ENCODE assay signal across 29 cellular contexts in the genomic region with DNA sequence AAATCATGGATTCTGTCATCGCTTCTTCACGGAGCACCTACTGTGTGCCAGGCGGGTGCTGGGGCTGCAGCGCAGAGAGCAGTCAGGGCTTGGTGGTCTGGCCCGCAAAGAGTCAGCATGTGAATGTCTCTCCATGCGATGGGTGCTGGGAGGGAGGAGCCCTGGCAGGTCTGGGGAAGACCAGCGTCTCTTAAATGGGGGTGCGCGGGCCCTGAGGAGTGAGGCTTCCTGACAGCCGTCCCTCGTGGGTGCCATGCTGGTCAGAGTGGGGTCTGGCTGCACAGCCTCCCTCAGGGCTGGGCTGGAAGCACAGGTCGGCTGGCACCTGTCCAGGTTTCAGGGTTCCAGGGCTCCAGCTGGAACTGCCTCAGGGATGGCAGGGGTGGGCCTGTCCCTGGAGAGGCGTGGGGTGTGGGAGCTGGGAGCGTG. TPM values are rescaled to one million over a fixed set of nuclear protein-coding genes. Genes with fewer than 3 reads are reported as not detected.
DNase-seq lines count a peak whose midpoint lies in the region; ATAC-seq, FAIRE-seq and TF ChIP-seq lines count a peak whose summit lies in the region.
"Had no signal": no experiment of that assay in that cellular context is flagged by ENCODE, and none has a peak within 500 bp of the region (broad histone marks: within the 10 kb centered on the region; RNA-seq: fewer than 3 reads in every experiment).

No MANE protein-coding gene starts in this region.

- BruUV-seq in HepG2 (replicated peaks; lab: Mats Ljungman, UMichigan): no TSS peak

- peaks cover 5% of the 10 kb centered on the region for H3K9me3 Mint-ChIP-seq in glutamatergic neuron (ENCODE audit: unreplicated experiment)
- H3K9me3 Mint-ChIP-seq: activated CD4-positive, alpha-beta memory T cell treated with anti-CD3 and anti-CD28 coated beads, Interleukin-2, amount 10 ng/mL, durations not matched to agents 7 days and 5 days; activated T-helper 1 cell treated with anti-CD3 and anti-CD28 coated beads, Interleukin-12 subunit alpha, Interleukin-12 subunit beta, Interleukin-2, Interleukin-4 antibody, amounts not matched to agents 30 ng/mL and 10 ng/mL and 1 ng/mL, durations not matched to agents 14 hours and 24 hours and 36 hours; CD8-positive, alpha-beta T cell; H9; IgD-negative memory B cell had no signal

- H2BK12ac ChIP-seq in neuronal stem cell (ENCODE audit: low read length): peak overlapping the region; percentile 73

- no peak overlapping the region for H4K91ac ChIP-seq in neuronal stem cell (ENCODE audit: low read depth, low read length, poor library complexity)

- CTCF ChIA-PET in HepG2 (lab: Yijun Ruan, JAX; ENCODE audit: low intra/inter-chr PET ratio, low total read pairs): no interaction called here
- CTCF ChIA-PET in HEK293T (lab: Yijun Ruan, JAX): no interaction called here

- peaks cover 0 to 5% (median 2%) of the 10 kb centered on the region in 4 donors for H3K4me1 ChIP-seq in right lobe of liver
- peaks cover 35% of the 10 kb centered on the region for H3K4me1 ChIP-seq in HepG2 (ENCODE audit: insufficient read depth, low read length)
- peaks cover 4 to 24% of the 10 kb centered on the region in 2 donors for H3K4me1 ChIP-seq in neuronal stem cell (ENCODE audit: control insufficient read depth in 2 of 2, insufficient read depth in 1 of 2, low read depth in 1 of 2, low read length in 2 of 2)

- peak overlapping the region; percentile 55 for H3K23ac ChIP-seq in neuronal stem cell (ENCODE audit: low read depth, low read length, poor library complexity)

- H3K18ac ChIP-seq in neuronal stem cell (ENCODE audit: low read length): peak overlapping the region; percentile 80

- no peak overlapping the region for H3K9ac ChIP-seq in HepG2 (ENCODE audit: insufficient read depth, low read depth, low read length)
- no peak overlapping the region for H3K9ac ChIP-seq in neuronal stem cell (ENCODE audit: low read depth, low read length, poor library complexity)
- H3K9ac ChIP-seq: SK-N-SH had no signal

- TF ChIP-seq EP300 in HepG2 (IDR thresholded peaks at IDR 0.05; ENCODE audit: low read depth in 2 of 2, low read length in 2 of 2): no peak
- no peak for TF ChIP-seq EP300 in HepG2 (CRISPR knock-in tag; IDR thresholded peaks at IDR 0.05; ENCODE audit: borderline replicate concordance)

- no peak overlapping the region for H3K4ac ChIP-seq in neuronal stem cell (ENCODE audit: low read length)

- TF ChIP-seq RAD21 in HepG2 (CRISPR knock-in tag; IDR thresholded peaks at IDR 0.05): no peak

- H3K79me2 ChIP-seq in HepG2 (ENCODE audit: insufficient read depth, low read length): no peaks in the 10 kb centered on the region

- H3K36me3 Mint-ChIP-seq in glutamatergic neuron (ENCODE audit: unreplicated experiment): no peaks in the 10 kb centered on the region
- H3K36me3 Mint-ChIP-seq: CD8-positive, alpha-beta T cell had no signal

- peaks cover 23% of the 10 kb centered on the region for H3K4me1 Mint-ChIP-seq in glutamatergic neuron (ENCODE audit: low read depth, unreplicated experiment)

- no peak for ATAC-seq in right lobe of liver
- no peak for ATAC-seq in HepG2
- ATAC-seq: body of pancreas; CD8-positive, alpha-beta T cell; esophagus mucosa; T-helper 17 cell had no signal

- in situ Hi-C loops in HepG2 (cut with HindIII; ENCODE audit: extremely low pct_ligation_motif_present, low pct_unique_long_range_greater_than_20kb): no loop called here

- no peak overlapping the region for H4K8ac ChIP-seq in neuronal stem cell (ENCODE audit: low read depth, low read length)

- H3K27ac Mint-ChIP-seq in glutamatergic neuron (ENCODE audit: unreplicated experiment): no peak overlapping the region
- H3K27ac Mint-ChIP-seq: activated CD4-positive, alpha-beta memory T cell treated with anti-CD3 and anti-CD28 coated beads, Interleukin-2, amount 10 ng/mL, durations not matched to agents 7 days and 5 days; activated T-helper 1 cell treated with anti-CD3 and anti-CD28 coated beads, Interleukin-12 subunit alpha, Interleukin-12 subunit beta, Interleukin-2, Interleukin-4 antibody, amounts not matched to agents 30 ng/mL and 10 ng/mL and 1 ng/mL, durations not matched to agents 14 hours and 24 hours and 36 hours; CD8-positive, alpha-beta T cell; H9 had no signal

- H3K4me2 ChIP-seq in HepG2 (ENCODE audit: low read depth, low read length) (no peak overlapping the region), neuronal stem cell (ENCODE audit: insufficient read depth, low read length, poor library complexity, severe bottlenecking) (no peak overlapping the region)
- H3K4me2 ChIP-seq: SK-N-SH had no signal

- H3K27ac ChIP-seq in right lobe of liver: no peak overlapping the region
- no peak overlapping the region for H3K27ac ChIP-seq in HepG2 (ENCODE audit: extremely low read length, insufficient read depth, low read length)
- H3K27ac ChIP-seq in neuronal stem cell (replicated peaks; ENCODE audit: low read length): no peak overlapping the region
- H3K27ac ChIP-seq: body of pancreas, ovary, thyroid gland had no signal

- H2BK120ac ChIP-seq in neuronal stem cell (ENCODE audit: low read depth, low read length): no peak overlapping the region

- POLR2A ChIA-PET in HepG2 (lab: Yijun Ruan, JAX) (no interaction called here), HEK293T (lab: Yijun Ruan, JAX) (no interaction called here)

- H2AFZ ChIP-seq in HepG2 (ENCODE audit: low read length): no peak overlapping the region
- no peak overlapping the region for H2AFZ ChIP-seq in neuronal stem cell (ENCODE audit: low read length)

- TF ChIP-seq POLR2A in right lobe of liver (IDR thresholded peaks at IDR 0.05): no peak
- no peak for TF ChIP-seq POLR2A in HepG2 (IDR thresholded peaks at IDR 0.05; ENCODE audit: insufficient read depth in 1 of 2, low read depth in 2 of 2, low read length in 2 of 2)

- no peak overlapping the region for H3K4me3 Mint-ChIP-seq in glutamatergic neuron (ENCODE audit: unreplicated experiment)
- H3K4me3 Mint-ChIP-seq: activated CD4-positive, alpha-beta memory T cell treated with anti-CD3 and anti-CD28 coated beads, Interleukin-2, amount 10 ng/mL, durations not matched to agents 7 days and 5 days; activated T-helper 1 cell treated with anti-CD3 and anti-CD28 coated beads, Interleukin-12 subunit alpha, Interleukin-12 subunit beta, Interleukin-2, Interleukin-4 antibody, amounts not matched to agents 30 ng/mL and 10 ng/mL and 1 ng/mL, durations not matched to agents 14 hours and 24 hours and 36 hours; CD8-positive, alpha-beta T cell; H9 had no signal

- TF ChIP-seq CTCF in right lobe of liver (IDR thresholded peaks at IDR 0.05): no peak
- no peak for TF ChIP-seq CTCF in HepG2 (CRISPR knock-in tag; IDR thresholded peaks at IDR 0.05)
- TF ChIP-seq CTCF in glutamatergic neuron (IDR thresholded peaks at IDR 0.05; ENCODE audit: partially characterized antibody, unreplicated experiment): no peak

- no peak overlapping the region for H2BK5ac ChIP-seq in neuronal stem cell (ENCODE audit: low read length)

- FAIRE-seq in HepG2 (lab: Jason Lieb, UNC): no peak

- H2BK15ac ChIP-seq in neuronal stem cell (ENCODE audit: low read length): peak overlapping the region; percentile 58

- H3K4me3 ChIP-seq in right lobe of liver: no peak overlapping the region
- no peak overlapping the region for H3K4me3 ChIP-seq in HepG2 (replicated peaks in 1 of 3; ENCODE audit: insufficient read depth in 1 of 3, low read depth in 2 of 3, low read length in 3 of 3)
- no peak overlapping the region for H3K4me3 ChIP-seq in neuronal stem cell (ENCODE audit: low read length in 2 of 2)
- H3K4me3 ChIP-seq: body of pancreas, ovary, thyroid gland had no signal

- peaks cover 3% of the 10 kb centered on the region; the same call in 1 of the 2 replicates for H4K20me1 ChIP-seq in HepG2 (ENCODE audit: insufficient read depth, low read length)

- no peaks in the 10 kb centered on the region for H3K9me3 ChIP-seq in right lobe of liver
- H3K9me3 ChIP-seq in HepG2 (ENCODE audit: low read length): no peaks in the 10 kb centered on the region
- H3K9me3 ChIP-seq in neuronal stem cell (replicated peaks in 1 of 2; ENCODE audit: control insufficient read depth in 2 of 2, insufficient read depth in 1 of 2, low read depth in 1 of 2, low read length in 2 of 2): no peaks in the 10 kb centered on the region
- H3K9me3 ChIP-seq: body of pancreas, ovary, SK-N-SH, thyroid gland had no signal

- peak overlapping the region; percentile 56 for H2AK5ac ChIP-seq in neuronal stem cell (ENCODE audit: low read depth, low read length)

- DNase-seq in right lobe of liver: peak; percentile 22 to 53 (median 50)
- DNase-seq in HepG2 (ENCODE audit: low spot score): no peak
- DNase-seq in glutamatergic neuron: peak; percentile 14
- no peak for DNase-seq in neuronal stem cell (ENCODE audit: low spot score)
- no peak for DNase-seq in NCI-H748 treated with DMSO at 0.1 percent for 48 hours (lab: John Stamatoyannopoulos, UW)
- DNase-seq in stimulated activated CD4-positive, alpha-beta T cell treated with anti-CD3 and anti-CD28 coated beads, Interleukin-4, amount 100 ng/mL, for 4 hours: no peak
- no peak for DNase-seq in HEK293T (ENCODE audit: extremely low spot score)
- DNase-seq in T-helper 9 cell: no peak
- DNase-seq: activated CD4-positive, alpha-beta memory T cell treated with anti-CD3 and anti-CD28 coated beads, Interleukin-2, amount 10 ng/mL, durations not matched to agents 7 days and 5 days; activated CD4-positive, CD25-positive, alpha-beta regulatory T cell treated with anti-CD3 and anti-CD28 coated beads, Interleukin-2, amount 50 U/mL, for 72 hours; activated CD8-positive, alpha-beta memory T cell treated with anti-CD3 and anti-CD28 coated beads, Interleukin-2, amount 50 U/mL, for 4 hours; activated naive CD4-positive, alpha-beta T cell treated with Interleukin-2 at 50 U/mL for 16 hours; AML-193; CD8-positive, alpha-beta T cell; dermis blood vessel endothelial cell; EL; mammary epithelial cell; OCI-M1; SK-N-SH; T-helper 17 cell; thyroid gland had no signal

- peak overlapping the region; percentile 82 for H3K14ac ChIP-seq in neuronal stem cell (ENCODE audit: low read length)

- H3K27me3 ChIP-seq in right lobe of liver: no peaks in the 10 kb centered on the region
- H3K27me3 ChIP-seq in HepG2 (ENCODE audit: control insufficient read depth in 1 of 2, insufficient read depth in 2 of 2, low read length in 2 of 2): no peaks in the 10 kb centered on the region; a peak in 1 of 5 replicates
- peaks cover 0 to 63% (median 4%) of the 10 kb centered on the region in 3 experiments for H3K27me3 ChIP-seq in neuronal stem cell (ENCODE audit: control insufficient read depth in 3 of 3, insufficient read depth in 3 of 3, low read depth in 1 of 3, low read length in 3 of 3)
- H3K27me3 ChIP-seq: body of pancreas, ovary, thyroid gland had no signal

- peaks cover 2% of the 10 kb centered on the region for H3K79me1 ChIP-seq in neuronal stem cell (ENCODE audit: low read depth, low read length)

- intact Hi-C loops in right lobe of liver (cut with DNase I): no loop called here
- intact Hi-C loops in HepG2 (cut with micrococcal nuclease; ENCODE audit: unreplicated experiment): no loop called here

- WGBS in right lobe of liver (ENCODE audit: insufficient coverage, low coverage, low lambda C conversion rate, missing lambda C conversion rate): 89% methylated on average over 5 of the region's 14 CpGs
- 84% methylated on average over 5 of the region's 14 CpGs for WGBS in HepG2 (ENCODE audit: low lambda C conversion rate)
- WGBS in neuronal stem cell (ENCODE audit: extremely low coverage in 2 of 2, insufficient read length in 2 of 2, insufficient replicate concordance in 1 of 2), 2 donors: no CpG with 5 or more reads among the region's 14 CpGs

- H3K27me3 Mint-ChIP-seq in glutamatergic neuron (ENCODE audit: unreplicated experiment): peaks cover 6% of the 10 kb centered on the region

- no peaks in the 10 kb centered on the region for H3K36me3 ChIP-seq in right lobe of liver
- H3K36me3 ChIP-seq in HepG2 (replicated peaks in 1 of 2; ENCODE audit: control insufficient read depth in 1 of 2, insufficient read depth in 2 of 2, low read length in 2 of 2): no peaks in the 10 kb centered on the region
- no peaks in the 10 kb centered on the region for H3K36me3 ChIP-seq in neuronal stem cell (replicated peaks in 1 of 2; ENCODE audit: control insufficient read depth in 2 of 2, insufficient read depth in 2 of 2, low read length in 2 of 2)
- H3K36me3 ChIP-seq: ovary, thyroid gland had no signal

RNA-seq across cellular contexts. Expression of gene TP73, which starts 18.5 kb away (rescaled TPM):
- 1 to 10 TPM in 2 of 6 experiments, under 1 TPM in 4; 0.05 to 2.3 (median 0.32) TPM for total RNA-seq in right lobe of liver
- total RNA-seq in HepG2 (2016; rRNA removed; fragmentation: Illumina TruSeq; extraction: Trizol): 0.69 and 1.1 TPM in 2 replicates
- total RNA-seq in HepG2 (2016; cell fraction: cytosol; rRNA removed; fragmentation: Illumina TruSeq; extraction: Trizol; ENCODE audit: low read depth): 0.35 and 0.51 TPM in 2 replicates
- 0.39 and 1.1 TPM in 2 replicates for total RNA-seq in HepG2 (2016; cell fraction: insoluble cytoplasmic fraction; rRNA removed; fragmentation: Illumina TruSeq; extraction: Trizol)
- 1.3 and 1.4 TPM in 2 replicates for total RNA-seq in HepG2 (2016; cell fraction: membrane; rRNA removed; fragmentation: Illumina TruSeq; extraction: Trizol)
- total RNA-seq in HepG2 (2016; cell fraction: nucleus; rRNA removed; fragmentation: Illumina TruSeq; extraction: Trizol): 1.7 and 2.1 TPM in 2 replicates
- polyA plus RNA-seq in HepG2 (2011; rRNA removed): 0.49 and 0.59 TPM in 2 replicates
- 0.10 and 0.28 TPM in 2 replicates for polyA plus RNA-seq in HepG2 (2011; cell fraction: cytosol; rRNA removed)
- polyA plus RNA-seq in HepG2 (2011; cell fraction: nucleus; rRNA removed): 1.8 and 3.5 TPM in 2 replicates
- polyA plus RNA-seq in HepG2 (2012): 0.37 and 0.74 TPM in 2 replicates
- polyA plus RNA-seq in HepG2 (2016; cell fraction: cytosol; fragmentation: Illumina TruSeq; extraction: Trizol; ENCODE audit: low read depth): 0.45 and 0.53 TPM in 2 replicates
- 1.5 and 1.9 TPM in 2 replicates for polyA plus RNA-seq in HepG2 (2016; cell fraction: insoluble cytoplasmic fraction; fragmentation: Illumina TruSeq; extraction: Trizol; ENCODE audit: low read depth)
- 0.93 and 1.4 TPM in 2 replicates for polyA plus RNA-seq in HepG2 (2016; cell fraction: membrane; fragmentation: Illumina TruSeq; extraction: Trizol; ENCODE audit: low read depth)
- polyA plus RNA-seq in HepG2 (2016; cell fraction: nucleus; fragmentation: Illumina TruSeq; extraction: Trizol; ENCODE audit: insufficient read depth, low read depth): 3.4 and 3.9 TPM in 2 replicates
- 0.48 TPM in 1 of 2 replicates, not detected in the other for polyA minus RNA-seq in HepG2 (2011; rRNA and poly(A)+ RNA removed; ENCODE audit: low replicate concordance)
- 0.30 and 0.62 TPM in 2 replicates for polyA minus RNA-seq in HepG2 (2011; cell fraction: cytosol; rRNA and poly(A)+ RNA removed)
- 0.99 and 1.2 TPM in 2 replicates for polyA minus RNA-seq in HepG2 (2011; cell fraction: nucleus; rRNA and poly(A)+ RNA removed)
- total RNA-seq in glutamatergic neuron (ENCODE audit: unreplicated experiment): 13.0 TPM
- polyA plus RNA-seq in neuronal stem cell (2013, experiment 1 of 2): 0.18 TPM
- polyA plus RNA-seq in neuronal stem cell (2013, experiment 2 of 2): 0.19 TPM
- total RNA-seq: CD8-positive, alpha-beta T cell; dermis blood vessel endothelial cell; fibroblast of villous mesenchyme had no signal
- polyA plus RNA-seq: neural cell had no signal

RNA-seq across cellular contexts. Expression of gene WRAP73, which starts 20.9 kb away (rescaled TPM):
- total RNA-seq in right lobe of liver: 1 to 10 TPM; 5.6 to 9.1 (median 7.1) TPM
- total RNA-seq in HepG2 (2016; rRNA removed; fragmentation: Illumina TruSeq; extraction: Trizol): 18.1 and 21.0 TPM in 2 replicates
- total RNA-seq in HepG2 (2016; cell fraction: cytosol; rRNA removed; fragmentation: Illumina TruSeq; extraction: Trizol; ENCODE audit: low read depth): 5.0 and 5.8 TPM in 2 replicates
- total RNA-seq in HepG2 (2016; cell fraction: insoluble cytoplasmic fraction; rRNA removed; fragmentation: Illumina TruSeq; extraction: Trizol): 20.2 and 20.3 TPM in 2 replicates
- total RNA-seq in HepG2 (2016; cell fraction: membrane; rRNA removed; fragmentation: Illumina TruSeq; extraction: Trizol): 8.8 and 10.8 TPM in 2 replicates
- 14.3 and 17.1 TPM in 2 replicates for total RNA-seq in HepG2 (2016; cell fraction: nucleus; rRNA removed; fragmentation: Illumina TruSeq; extraction: Trizol)
- polyA plus RNA-seq in HepG2 (2011; rRNA removed): 40.4 and 44.1 TPM in 2 replicates
- polyA plus RNA-seq in HepG2 (2011; cell fraction: cytosol; rRNA removed): 27.5 and 35.0 TPM in 2 replicates
- polyA plus RNA-seq in HepG2 (2011; cell fraction: nucleus; rRNA removed): 78.4 and 79.9 TPM in 2 replicates
- polyA plus RNA-seq in HepG2 (2012): 12.9 and 18.3 TPM in 2 replicates
- 5.5 TPM in 2 replicates for polyA plus RNA-seq in HepG2 (2016; cell fraction: cytosol; fragmentation: Illumina TruSeq; extraction: Trizol; ENCODE audit: low read depth)
- 19.4 and 25.1 TPM in 2 replicates for polyA plus RNA-seq in HepG2 (2016; cell fraction: insoluble cytoplasmic fraction; fragmentation: Illumina TruSeq; extraction: Trizol; ENCODE audit: low read depth)
- polyA plus RNA-seq in HepG2 (2016; cell fraction: membrane; fragmentation: Illumina TruSeq; extraction: Trizol; ENCODE audit: low read depth): 6.3 and 7.2 TPM in 2 replicates
- 41.4 and 53.5 TPM in 2 replicates for polyA plus RNA-seq in HepG2 (2016; cell fraction: nucleus; fragmentation: Illumina TruSeq; extraction: Trizol; ENCODE audit: insufficient read depth, low read depth)
- 43.7 and 46.5 TPM in 2 replicates for polyA minus RNA-seq in HepG2 (2011; rRNA and poly(A)+ RNA removed; ENCODE audit: low replicate concordance)
- polyA minus RNA-seq in HepG2 (2011; cell fraction: cytosol; rRNA and poly(A)+ RNA removed): 11.9 and 16.4 TPM in 2 replicates
- 18.4 and 19.5 TPM in 2 replicates for polyA minus RNA-seq in HepG2 (2011; cell fraction: nucleus; rRNA and poly(A)+ RNA removed)
- 47.7 TPM for total RNA-seq in glutamatergic neuron (ENCODE audit: unreplicated experiment)
- polyA plus RNA-seq in neuronal stem cell (2013, experiment 1 of 2): 24.6 TPM
- 25.7 TPM for polyA plus RNA-seq in neuronal stem cell (2013, experiment 2 of 2)

RNA-seq across cellular contexts. Expression of gene TPRG1L, which starts 46.0 kb away (rescaled TPM):
- total RNA-seq in right lobe of liver: 10 to 100 TPM; 42.5 to 54.6 (median 53.4) TPM
- total RNA-seq in HepG2 (2016; rRNA removed; fragmentation: Illumina TruSeq; extraction: Trizol): 21.3 and 31.7 TPM in 2 replicates
- total RNA-seq in HepG2 (2016; cell fraction: cytosol; rRNA removed; fragmentation: Illumina TruSeq; extraction: Trizol; ENCODE audit: low read depth): 5.7 and 6.3 TPM in 2 replicates
- 20.0 and 34.6 TPM in 2 replicates for total RNA-seq in HepG2 (2016; cell fraction: insoluble cytoplasmic fraction; rRNA removed; fragmentation: Illumina TruSeq; extraction: Trizol)
- total RNA-seq in HepG2 (2016; cell fraction: membrane; rRNA removed; fragmentation: Illumina TruSeq; extraction: Trizol): 26.8 and 28.4 TPM in 2 replicates
- 13.9 and 17.8 TPM in 2 replicates for total RNA-seq in HepG2 (2016; cell fraction: nucleus; rRNA removed; fragmentation: Illumina TruSeq; extraction: Trizol)
- 37.4 and 44.3 TPM in 2 replicates for polyA plus RNA-seq in HepG2 (2011; rRNA removed)
- 39.8 and 48.5 TPM in 2 replicates for polyA plus RNA-seq in HepG2 (2011; cell fraction: cytosol; rRNA removed)
- polyA plus RNA-seq in HepG2 (2011; cell fraction: nucleus; rRNA removed): 18.5 and 21.7 TPM in 2 replicates
- 32.1 and 36.9 TPM in 2 replicates for polyA plus RNA-seq in HepG2 (2012)
- 9.7 and 10.7 TPM in 2 replicates for polyA plus RNA-seq in HepG2 (2016; cell fraction: cytosol; fragmentation: Illumina TruSeq; extraction: Trizol; ENCODE audit: low read depth)
- polyA plus RNA-seq in HepG2 (2016; cell fraction: insoluble cytoplasmic fraction; fragmentation: Illumina TruSeq; extraction: Trizol; ENCODE audit: low read depth): 66.4 and 67.1 TPM in 2 replicates
- 27.9 and 28.2 TPM in 2 replicates for polyA plus RNA-seq in HepG2 (2016; cell fraction: membrane; fragmentation: Illumina TruSeq; extraction: Trizol; ENCODE audit: low read depth)
- polyA plus RNA-seq in HepG2 (2016; cell fraction: nucleus; fragmentation: Illumina TruSeq; extraction: Trizol; ENCODE audit: insufficient read depth, low read depth): 42.7 TPM in 2 replicates
- 33.6 and 37.3 TPM in 2 replicates for polyA minus RNA-seq in HepG2 (2011; rRNA and poly(A)+ RNA removed; ENCODE audit: low replicate concordance)
- polyA minus RNA-seq in HepG2 (2011; cell fraction: cytosol; rRNA and poly(A)+ RNA removed): 24.6 and 30.2 TPM in 2 replicates
- polyA minus RNA-seq in HepG2 (2011; cell fraction: nucleus; rRNA and poly(A)+ RNA removed): 8.0 and 10.2 TPM in 2 replicates
- total RNA-seq in glutamatergic neuron (ENCODE audit: unreplicated experiment): 43.1 TPM
- 13.4 TPM for polyA plus RNA-seq in neuronal stem cell (2013, experiment 1 of 2)
- polyA plus RNA-seq in neuronal stem cell (2013, experiment 2 of 2): 13.2 TPM

RNA-seq across cellular contexts. Expression of gene MEGF6, which starts 59.5 kb away (rescaled TPM):
- 1 to 10 TPM; 2.2 to 9.6 (median 4.4) TPM for total RNA-seq in right lobe of liver
- 0.76 and 1.9 TPM in 2 replicates for total RNA-seq in HepG2 (2016; rRNA removed; fragmentation: Illumina TruSeq; extraction: Trizol)
- 0.18 and 0.61 TPM in 2 replicates for total RNA-seq in HepG2 (2016; cell fraction: cytosol; rRNA removed; fragmentation: Illumina TruSeq; extraction: Trizol; ENCODE audit: low read depth)
- total RNA-seq in HepG2 (2016; cell fraction: insoluble cytoplasmic fraction; rRNA removed; fragmentation: Illumina TruSeq; extraction: Trizol): 0.70 and 2.7 TPM in 2 replicates
- 0.52 and 0.96 TPM in 2 replicates for total RNA-seq in HepG2 (2016; cell fraction: membrane; rRNA removed; fragmentation: Illumina TruSeq; extraction: Trizol)
- total RNA-seq in HepG2 (2016; cell fraction: nucleus; rRNA removed; fragmentation: Illumina TruSeq; extraction: Trizol): 2.7 and 3.4 TPM in 2 replicates
- polyA plus RNA-seq in HepG2 (2011; rRNA removed): 1.9 and 3.5 TPM in 2 replicates
- polyA plus RNA-seq in HepG2 (2011; cell fraction: cytosol; rRNA removed): 0.90 and 1.8 TPM in 2 replicates
- polyA plus RNA-seq in HepG2 (2011; cell fraction: nucleus; rRNA removed): 68.1 and 94.7 TPM in 2 replicates
- polyA plus RNA-seq in HepG2 (2012): 3.6 and 4.8 TPM in 2 replicates
- polyA plus RNA-seq in HepG2 (2016; cell fraction: cytosol; fragmentation: Illumina TruSeq; extraction: Trizol; ENCODE audit: low read depth): 0.09 and 0.19 TPM in 2 replicates
- polyA plus RNA-seq in HepG2 (2016; cell fraction: insoluble cytoplasmic fraction; fragmentation: Illumina TruSeq; extraction: Trizol; ENCODE audit: low read depth): 0.80 and 1.3 TPM in 2 replicates
- polyA plus RNA-seq in HepG2 (2016; cell fraction: membrane; fragmentation: Illumina TruSeq; extraction: Trizol; ENCODE audit: low read depth): 0.19 and 0.34 TPM in 2 replicates
- polyA plus RNA-seq in HepG2 (2016; cell fraction: nucleus; fragmentation: Illumina TruSeq; extraction: Trizol; ENCODE audit: insufficient read depth, low read depth): 8.1 and 10.4 TPM in 2 replicates
- 3.5 and 4.6 TPM in 2 replicates for polyA minus RNA-seq in HepG2 (2011; rRNA and poly(A)+ RNA removed; ENCODE audit: low replicate concordance)
- 1.7 and 2.4 TPM in 2 replicates for polyA minus RNA-seq in HepG2 (2011; cell fraction: cytosol; rRNA and poly(A)+ RNA removed)
- 5.6 and 10.6 TPM in 2 replicates for polyA minus RNA-seq in HepG2 (2011; cell fraction: nucleus; rRNA and poly(A)+ RNA removed)
- 64.7 TPM for total RNA-seq in glutamatergic neuron (ENCODE audit: unreplicated experiment)
- 10.3 TPM for polyA plus RNA-seq in neuronal stem cell (2013, experiment 1 of 2)
- polyA plus RNA-seq in neuronal stem cell (2013, experiment 2 of 2): 10.0 TPM

Comparison
In these comparisons a context has a peak if more than half of its experiments do, and no peak if none do; other contexts are left out.
1. DNase-seq: peak in right lobe of liver (3 of 3) and glutamatergic neuron (single experiment); none in HepG2 (single experiment), neuronal stem cell (single experiment), NCI-H748 treated with DMSO at 0.1 percent for 48 hours (single experiment), stimulated activated CD4-positive, alpha-beta T cell treated with anti-CD3 and anti-CD28 coated beads, Interleukin-4, amount 100 ng/mL, for 4 hours (0 of 2), HEK293T (single experiment) and T-helper 9 cell (single experiment).